In the genomic region with DNA sequence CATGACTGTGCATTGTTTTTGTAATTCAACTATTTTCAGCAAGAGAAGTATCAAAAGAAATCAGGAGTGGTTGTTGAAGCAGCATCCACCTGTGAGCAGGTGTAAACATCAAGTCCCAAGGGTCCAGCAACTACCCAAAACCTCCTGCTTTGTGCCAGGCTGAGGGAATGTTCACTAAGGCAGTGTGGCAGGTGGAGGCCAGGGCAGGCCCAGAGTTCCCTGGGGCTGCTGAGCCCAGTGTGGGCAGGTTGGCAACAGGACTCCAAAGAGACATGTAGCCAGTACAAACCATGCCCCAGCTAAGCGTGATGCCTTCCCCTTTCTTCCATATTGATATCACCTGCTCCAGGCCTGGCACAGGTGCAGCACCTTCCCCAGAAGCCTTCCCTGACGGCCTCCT, we compare ENCODE assay signal across 30 cellular contexts. TPM values are rescaled to one million over a fixed set of nuclear protein-coding genes. Genes with fewer than 3 reads are reported as not detected.
"Had no signal": no experiment of that assay in that cellular context is flagged by ENCODE, and none has a peak within 500 bp of the region (broad histone marks: within the 10 kb centered on the region; RNA-seq: fewer than 3 reads in every experiment).

No MANE protein-coding gene starts in this region.

- H3K36me3 ChIP-seq: left lung, lower lobe of right lung, right atrium auricular region, right lobe of liver, stomach, thyroid gland, transverse colon, upper lobe of left lung, vagina had no signal

- H3K9me3 ChIP-seq: left lung, lower lobe of right lung, right atrium auricular region, right lobe of liver, stomach, testis, thyroid gland, transverse colon, upper lobe of left lung, vagina had no signal

- DNase-seq: hypothalamus; immature natural killer cell; kidney; left colon; left lung; lower lobe of right lung; mammary epithelial cell; naive B cell; natural killer cell; nucleus accumbens; right lobe of liver; stimulated activated CD4-positive, alpha-beta T cell treated with anti-CD3 and anti-CD28 coated beads, Interleukin-15, amount 100 ng/mL, for 24 hours; stimulated activated CD4-positive, alpha-beta T cell treated with anti-CD3 and anti-CD28 coated beads, Interleukin-2, amount 100 ng/mL, for 24 hours; stimulated activated CD4-positive, alpha-beta T cell treated with anti-CD3 and anti-CD28 coated beads, Interleukin-4, amount 100 ng/mL, for 1 hour; stimulated activated naive B cell treated with anti-CD40 and anti-IgM and Interleukin-4, amounts not matched to agents 10 μg/mL and 1 μg/mL and 100 μg/mL, for 72 hours; stimulated activated naive CD8-positive, alpha-beta T cell treated with anti-CD3 and anti-CD28 coated beads, Interleukin-15, Interleukin-2, amounts not matched to agents 100 U/mL and 50 U/mL, for 24 hours; stomach; testis; thyroid gland; transverse colon; upper lobe of left lung had no signal

- H3K9ac ChIP-seq: parathyroid adenoma had no signal

- H3K4me1 Mint-ChIP-seq: immature natural killer cell, mesothelial cell of epicardium, natural killer cell had no signal

- H3K27me3 Mint-ChIP-seq: naive B cell; progenitor cell of endocrine pancreas; stimulated activated naive B cell treated with anti-CD40 and anti-IgM and Interleukin-4, amounts not matched to agents 10 μg/mL and 1 μg/mL and 100 μg/mL, for 72 hours had no signal

- ATAC-seq: left lung; lower lobe of right lung; natural killer cell; right lobe of liver; stimulated activated naive B cell treated with anti-CD40 and anti-IgM and Interleukin-4, amounts not matched to agents 10 μg/mL and 1 μg/mL and 100 μg/mL, for 72 hours; stimulated activated naive CD8-positive, alpha-beta T cell treated with anti-CD3 and anti-CD28 coated beads, Interleukin-15, Interleukin-2, amounts not matched to agents 100 U/mL and 50 U/mL, for 24 hours had no signal

- H3K4me2 ChIP-seq: smooth muscle cell had no signal

- H3K27me3 ChIP-seq: left lung, right atrium auricular region, right lobe of liver, stomach, testis, thyroid gland, transverse colon, upper lobe of left lung, vagina had no signal

- H3K4me3 Mint-ChIP-seq: immature natural killer cell; mesothelial cell of epicardium; naive B cell; natural killer cell; stimulated activated naive B cell treated with anti-CD40 and anti-IgM and Interleukin-4, amounts not matched to agents 10 μg/mL and 1 μg/mL and 100 μg/mL, for 72 hours had no signal

- H3K9me3 Mint-ChIP-seq: immature natural killer cell, natural killer cell, nephron progenitor cell had no signal

- H3K4me1 ChIP-seq: left lung, lower lobe of right lung, parathyroid adenoma, right atrium auricular region, right lobe of liver, stomach, testis, thyroid gland, transverse colon, vagina had no signal

- H3K36me3 Mint-ChIP-seq: immature natural killer cell, naive B cell, natural killer cell had no signal

- H3K79me2 ChIP-seq: parathyroid adenoma had no signal

- H3K4me3 ChIP-seq: left lung, lower lobe of right lung, right atrium auricular region, right lobe of liver, smooth muscle cell, stomach, testis, thyroid gland, transverse colon, upper lobe of left lung, vagina had no signal

- FAIRE-seq: islet of Langerhans, kidney had no signal

- H3K27ac ChIP-seq: left lung, lower lobe of right lung, parathyroid adenoma, right atrium auricular region, right lobe of liver, stomach, testis, thyroid gland, transverse colon, upper lobe of left lung, vagina had no signal

- H3K27ac Mint-ChIP-seq: immature natural killer cell; mesothelial cell of epicardium; naive B cell; natural killer cell; progenitor cell of endocrine pancreas; stimulated activated naive B cell treated with anti-CD40 and anti-IgM and Interleukin-4, amounts not matched to agents 10 μg/mL and 1 μg/mL and 100 μg/mL, for 72 hours had no signal

RNA-seq across cellular contexts. Expression of a gene that starts 30.0 kb away (rescaled TPM):
- total RNA-seq: mononuclear cell, natural killer cell had no signal
- polyA plus RNA-seq: immature natural killer cell had no signal
